14 cellular contexts compared by ENCODE assay signal in genomic region chr2:47089083-47089464, GRCh38.
DNase-seq lines count a peak whose midpoint lies in the region; ATAC-seq and TF ChIP-seq lines count a peak whose summit lies in the region.
"Had no signal": no experiment of that assay in that cellular context is flagged by ENCODE, and none has a peak within 500 bp of the region (broad histone marks: within the 10 kb centered on the region; RNA-seq: fewer than 3 reads in every experiment).

No MANE protein-coding gene starts in this region.

- H3K27me3 ChIP-seq in SJSA1 (replicated peaks): no peaks in the 10 kb centered on the region
- no peaks in the 10 kb centered on the region for H3K27me3 ChIP-seq in fibroblast of lung (ENCODE audit: control insufficient read depth, insufficient read depth, low read length)
- no peaks in the 10 kb centered on the region for H3K27me3 ChIP-seq in muscle layer of duodenum (ENCODE audit: low read depth, low read length)
- H3K27me3 ChIP-seq: right lobe of liver had no signal

- peak; percentile 65 for DNase-seq in EH (ENCODE audit: low read depth)
- DNase-seq in SJSA1 (ENCODE audit: low read depth in 1 of 2, low spot score in 2 of 2): no peak
- DNase-seq in fibroblast of lung (ENCODE audit: low read depth in 2 of 2): peak; percentile 56 to 77
- no peak for DNase-seq in epidermal melanocyte (ENCODE audit: insufficient read length, low spot score)
- DNase-seq in middle frontal gyrus (ENCODE audit: extremely low spot score, low spot score): no peak
- DNase-seq: amygdala; CD4-positive, alpha-beta memory T cell; KG1; NCI-H510A; right lobe of liver had no signal

- peak overlapping the region; percentile 25 for H3K4me2 ChIP-seq in fibroblast of lung (ENCODE audit: extremely low read depth, insufficient read depth, low read length)

- no peak overlapping the region for H3K9ac ChIP-seq in fibroblast of lung (ENCODE audit: insufficient read depth, low read length)

- ATAC-seq in HG03439 (IDR thresholded peaks at IDR 0.05; ENCODE audit: unreplicated experiment) (no peak), HG02623 (IDR thresholded peaks at IDR 0.05; ENCODE audit: unreplicated experiment) (no peak)

- H3K36me3 ChIP-seq in SJSA1: no peaks in the 10 kb centered on the region
- H3K36me3 ChIP-seq in fibroblast of lung (ENCODE audit: control insufficient read depth, insufficient read depth, low read length): no peaks in the 10 kb centered on the region
- H3K36me3 ChIP-seq in muscle layer of duodenum (ENCODE audit: control insufficient read depth in 1 of 2, insufficient read depth in 2 of 2, low read length in 2 of 2): no peaks in the 10 kb centered on the region
- H3K36me3 ChIP-seq: right lobe of liver had no signal

- H3K4me1 ChIP-seq in SJSA1 (replicated peaks) (peaks cover 28% of the 10 kb centered on the region), fibroblast of lung (ENCODE audit: control insufficient read depth, extremely low read depth, insufficient read depth, low read length) (peaks cover 26% of the 10 kb centered on the region), muscle layer of duodenum (ENCODE audit: control insufficient read depth in 1 of 2, insufficient read depth in 2 of 2, low read length in 2 of 2) (peaks cover 12 to 25% of the 10 kb centered on the region in 2 donors)

- no peaks in the 10 kb centered on the region for H3K79me2 ChIP-seq in fibroblast of lung (ENCODE audit: control insufficient read depth, insufficient read depth, low read length)

- TF ChIP-seq CTCF in fibroblast of lung (conservative IDR thresholded peaks at IDR 0.05 in 1 of 2, IDR thresholded peaks at IDR 0.05 in 1 of 2; ENCODE audit: low read depth in 1 of 2, low read length in 2 of 2): no peak

- H3K9me3 ChIP-seq in SJSA1 (replicated peaks) (no peaks in the 10 kb centered on the region), fibroblast of lung (ENCODE audit: control insufficient read depth, insufficient read depth, low read depth, low read length) (no peaks in the 10 kb centered on the region), muscle layer of duodenum (ENCODE audit: control insufficient read depth in 1 of 2, low read length in 2 of 2) (no peaks in the 10 kb centered on the region)

- H2AFZ ChIP-seq in fibroblast of lung (ENCODE audit: low read length): peak overlapping the region; percentile 43

- H4K20me1 ChIP-seq in fibroblast of lung (ENCODE audit: control insufficient read depth, extremely low read depth, insufficient read depth, low read length): no peaks in the 10 kb centered on the region

- H3K4me3 ChIP-seq in SJSA1 (no peak overlapping the region), fibroblast of lung (replicated peaks in 1 of 4; ENCODE audit: control extremely low read depth in 1 of 4, insufficient read depth in 1 of 4, low read depth in 3 of 4, low read length in 4 of 4) (no peak overlapping the region), muscle layer of duodenum (ENCODE audit: low read depth in 1 of 2, low read length in 2 of 2) (no peak overlapping the region)
- H3K4me3 ChIP-seq: lung, right lobe of liver had no signal

- H3K27ac ChIP-seq in SJSA1 (peak overlapping the region; percentile 11; the same call in 1 of the 2 replicates), fibroblast of lung (ENCODE audit: insufficient read depth, low read length) (peak overlapping the region; percentile 46), muscle layer of duodenum (ENCODE audit: low read length) (peak overlapping the region; percentile 63)

Comparison
In these comparisons a context has a peak if more than half of its experiments do, and no peak if none do; other contexts are left out.
1. DNase-seq: peak in EH (single experiment) and fibroblast of lung (2 of 2); none in SJSA1 (0 of 2), epidermal melanocyte (single experiment) and middle frontal gyrus (single experiment).
2. H3K27ac ChIP-seq: peak in every context shown above with its lines; median percentile 63 in muscle layer of duodenum; 46 in fibroblast of lung; 11 in SJSA1.